ENCODE assay signal across 21 cellular contexts in the genomic region with DNA sequence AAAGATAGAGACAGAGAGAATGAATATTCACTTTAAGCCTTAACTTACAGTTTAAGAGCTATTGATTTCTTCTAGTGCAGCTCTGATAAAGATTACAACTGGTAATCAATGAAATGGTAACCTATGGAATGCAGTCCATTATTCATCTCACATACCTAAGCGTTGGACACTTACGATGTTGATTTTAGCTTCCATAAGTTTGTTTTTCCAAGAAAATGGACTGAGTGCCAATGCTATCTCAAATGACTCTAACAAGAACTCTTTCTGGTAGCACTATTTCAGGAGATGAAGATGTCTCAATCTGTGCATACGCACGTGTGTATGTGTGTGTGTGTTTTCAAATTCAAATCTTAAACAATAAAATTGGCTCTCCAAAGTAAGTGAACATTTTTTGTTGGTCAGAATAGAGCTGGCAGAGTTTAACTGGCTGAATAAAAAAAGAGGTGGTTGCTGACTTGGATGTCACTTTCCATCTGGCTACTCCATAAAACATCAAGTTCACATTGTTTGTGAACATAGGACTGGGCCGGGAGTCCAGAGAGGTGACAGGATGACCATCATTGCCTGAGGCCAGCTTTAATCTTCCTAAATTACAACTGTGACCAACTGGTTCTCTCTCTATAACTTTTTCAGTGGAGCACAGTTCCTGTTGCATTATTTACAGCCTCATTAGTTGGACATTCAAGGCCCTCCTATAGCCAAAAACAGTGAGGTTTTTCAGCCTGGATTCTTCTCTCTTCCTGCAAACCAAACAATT.
"Had no signal": no experiment of that assay in that cellular context is flagged by ENCODE, and none has a peak within 500 bp of the region (broad histone marks: within the 10 kb centered on the region; RNA-seq: fewer than 3 reads in every experiment).

No MANE protein-coding gene starts in this region.

- H3K27me3 Mint-ChIP-seq: dendritic cell treated with granulocyte-macrophage colony-stimulating factor and Interleukin-4, amounts not matched to agents 40 ng/mL and 50 ng/mL, for 4 days; stimulated activated naive CD8-positive, alpha-beta T cell treated with anti-CD3 and anti-CD28 coated beads, Interleukin-15, Interleukin-2, amounts not matched to agents 100 ng/mL and 50 ng/mL, for 24 hours had no signal

- H3K79me2 ChIP-seq: hepatocyte had no signal

- H3K27ac Mint-ChIP-seq: dendritic cell treated with granulocyte-macrophage colony-stimulating factor and Interleukin-4, amounts not matched to agents 40 ng/mL and 50 ng/mL, for 4 days; naive thymus-derived CD8-positive, alpha-beta T cell; stimulated activated effector memory CD8-positive, alpha-beta T cell treated with anti-CD3 and anti-CD28 coated beads, Interleukin-12 subunit alpha, Interleukin-12 subunit beta, amount 100 ng/mL, for 72 hours; stimulated activated naive CD8-positive, alpha-beta T cell treated with anti-CD3 and anti-CD28 coated beads, Interleukin-15, Interleukin-2, amounts not matched to agents 100 ng/mL and 50 ng/mL, for 24 hours had no signal

- H2AFZ ChIP-seq: hepatocyte had no signal

- H3K27ac ChIP-seq: hepatocyte, left ventricle myocardium inferior, ovary, tibial nerve, upper lobe of right lung, vagina had no signal

- H3K4me1 Mint-ChIP-seq: naive thymus-derived CD8-positive, alpha-beta T cell; stimulated activated effector memory CD8-positive, alpha-beta T cell treated with anti-CD3 and anti-CD28 coated beads, Interleukin-12 subunit alpha, Interleukin-12 subunit beta, amount 100 ng/mL, for 72 hours had no signal

- H3K4me1 ChIP-seq: tibial nerve, upper lobe of right lung had no signal

- ATAC-seq: left cardiac atrium; mucosa of descending colon; naive thymus-derived CD8-positive, alpha-beta T cell; right cardiac atrium; stimulated activated effector memory CD8-positive, alpha-beta T cell treated with anti-CD3 and anti-CD28 coated beads, Interleukin-12 subunit alpha, Interleukin-12 subunit beta, amount 100 ng/mL, for 72 hours; upper lobe of right lung had no signal

- H3K36me3 ChIP-seq: left ventricle myocardium inferior, ovary, tibial nerve, upper lobe of right lung, vagina had no signal

- H3K27me3 ChIP-seq: hepatocyte, ovary, tibial nerve, upper lobe of right lung, vagina had no signal

- DNase-seq: foreskin melanocyte; head of caudate nucleus; kidney; left cardiac atrium; left ventricle myocardium inferior; mucosa of descending colon; naive thymus-derived CD8-positive, alpha-beta T cell; ovary; right cardiac atrium; stimulated activated CD4-positive, alpha-beta T cell treated with anti-CD3 and anti-CD28 coated beads, Interleukin-2, amount 100 ng/mL, for 48 hours; stimulated activated CD8-positive, alpha-beta memory T cell treated with anti-CD3 and anti-CD28 coated beads, Interleukin-4, amount 100 ng/mL, for 48 hours; upper lobe of right lung had no signal

- H3K4me3 Mint-ChIP-seq: dendritic cell treated with granulocyte-macrophage colony-stimulating factor and Interleukin-4, amounts not matched to agents 40 ng/mL and 50 ng/mL, for 4 days; naive thymus-derived CD8-positive, alpha-beta T cell; neural crest cell; stimulated activated effector memory CD8-positive, alpha-beta T cell treated with anti-CD3 and anti-CD28 coated beads, Interleukin-12 subunit alpha, Interleukin-12 subunit beta, amount 100 ng/mL, for 72 hours; stimulated activated naive CD8-positive, alpha-beta T cell treated with anti-CD3 and anti-CD28 coated beads, Interleukin-15, Interleukin-2, amounts not matched to agents 100 ng/mL and 50 ng/mL, for 24 hours had no signal

- H3K9me3 ChIP-seq: left ventricle myocardium inferior, mucosa of descending colon, ovary, tibial nerve, upper lobe of right lung, vagina had no signal

- H3K36me3 Mint-ChIP-seq: naive thymus-derived CD8-positive, alpha-beta T cell; stimulated activated effector memory CD8-positive, alpha-beta T cell treated with anti-CD3 and anti-CD28 coated beads, Interleukin-12 subunit alpha, Interleukin-12 subunit beta, amount 100 ng/mL, for 72 hours had no signal

- H3K4me3 ChIP-seq: hepatocyte, left ventricle myocardium inferior, lung, mucosa of descending colon, ovary, smooth muscle cell, tibial nerve, upper lobe of right lung, vagina had no signal

- H3K9me3 Mint-ChIP-seq: dendritic cell treated with granulocyte-macrophage colony-stimulating factor and Interleukin-4, amounts not matched to agents 40 ng/mL and 50 ng/mL, for 4 days; naive thymus-derived CD8-positive, alpha-beta T cell; neural crest cell; stimulated activated effector memory CD8-positive, alpha-beta T cell treated with anti-CD3 and anti-CD28 coated beads, Interleukin-12 subunit alpha, Interleukin-12 subunit beta, amount 100 ng/mL, for 72 hours; stimulated activated naive CD8-positive, alpha-beta T cell treated with anti-CD3 and anti-CD28 coated beads, Interleukin-15, Interleukin-2, amounts not matched to agents 100 ng/mL and 50 ng/mL, for 24 hours had no signal

- H3K4me2 ChIP-seq: hepatocyte, smooth muscle cell had no signal
